Comparison of ENCODE assay signal across 7 cellular contexts in the genomic region with DNA sequence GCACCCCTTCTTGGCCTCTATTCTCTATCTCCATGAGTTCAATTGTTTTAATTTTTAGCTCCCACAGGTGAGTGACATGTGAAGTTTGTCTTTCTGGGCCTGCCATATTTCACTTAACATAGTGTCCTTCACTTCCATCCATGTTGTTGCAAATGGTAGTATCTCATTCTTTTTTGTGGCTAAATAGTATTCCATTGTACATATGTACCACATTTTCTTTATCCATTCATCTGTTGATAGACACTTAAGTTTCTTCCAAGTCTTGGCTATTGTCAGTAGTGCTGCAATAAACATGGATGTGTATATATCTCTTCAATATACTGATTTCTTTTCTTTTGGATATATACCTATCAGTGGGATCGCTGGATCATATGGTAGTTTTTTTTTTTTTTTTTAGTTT.
"Had no signal": no experiment of that assay in that cellular context is flagged by ENCODE, and none has a peak within 500 bp of the region (broad histone marks: within the 10 kb centered on the region; RNA-seq: fewer than 3 reads in every experiment).

No MANE protein-coding gene starts in this region.

- ATAC-seq: GM12878 had no signal

- H3K4me3 ChIP-seq: GM12878 had no signal

- DNase-seq: GDM1, GF-D8 had no signal

- FAIRE-seq: GM12878, GM12891, GM12892, GM18507, GM19239 had no signal
